Comparison of ENCODE assay signal across 8 cellular contexts in the genomic region with DNA sequence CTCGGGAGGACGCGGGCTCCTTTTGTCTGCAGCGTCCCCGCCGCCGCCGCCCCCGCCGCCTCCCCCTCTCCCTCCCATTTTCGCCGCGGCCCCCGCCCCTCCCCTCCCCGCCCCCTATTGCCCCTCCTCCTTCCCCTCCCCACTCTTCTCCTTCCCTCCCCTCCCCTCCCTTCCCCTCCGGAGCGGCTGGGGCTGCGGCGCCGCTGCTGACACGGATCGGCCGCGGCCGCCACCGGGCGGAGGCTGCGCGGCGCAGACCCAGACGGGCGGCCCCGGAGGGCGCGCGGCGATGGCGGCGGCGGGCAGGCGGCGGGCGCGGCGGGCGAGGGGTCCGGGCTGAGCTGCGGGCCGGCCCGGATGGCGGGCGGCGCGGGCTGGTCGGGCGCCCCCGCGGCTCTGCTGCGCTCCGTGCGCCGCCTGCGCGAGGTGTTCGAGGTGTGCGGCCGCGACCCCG. TPM values are rescaled to one million over a fixed set of nuclear protein-coding genes. Genes with fewer than 3 reads are reported as not detected.
A peak's percentile ranks its signal among the peaks of the same experiment; 100 is the strongest.
DNase-seq lines count a peak whose midpoint lies in the region; ATAC-seq and TF ChIP-seq lines count a peak whose summit lies in the region.

TSS of gene RAB11FIP4 (plus strand) at position 180 of the 454 bp plus-strand sequence. CDS start at position 358, 178 bp downstream.

- peaks cover 4% of the 10 kb centered on the region for H3K27me3 ChIP-seq in layer of hippocampus (ENCODE audit: control insufficient read depth, insufficient read depth, low read length)

- H3K36me3 Mint-ChIP-seq in CD14-positive monocyte (peaks cover 0 to 8% of the 10 kb centered on the region in 2 donors), brain (no peaks in the 10 kb centered on the region)

- TF ChIP-seq CTCF in CD14-positive monocyte (IDR thresholded peaks at IDR 0.05) (no peak), brain (conservative IDR thresholded peaks at IDR 0.05) (no peak)

- H3K27ac Mint-ChIP-seq in CD14-positive monocyte, result no peak within 1 kb of the TSS
- H3K27ac Mint-ChIP-seq in brain, result peak within 1 kb of the TSS in 4 of 5 experiments; percentile 55 to 80 (median 68)

- peak within 1 kb of the TSS; percentile 73 to 89 for H3K4me3 Mint-ChIP-seq in CD14-positive monocyte
- H3K4me3 Mint-ChIP-seq in brain, result peak within 1 kb of the TSS; percentile 79 to 84 (median 79)

- H3K27me3 Mint-ChIP-seq in CD14-positive monocyte (ENCODE audit: low read depth in 3 of 3), result peaks cover 60 to 72% (median 63%) of the 10 kb centered on the region in 3 donors
- peaks cover 7% of the 10 kb centered on the region for H3K27me3 Mint-ChIP-seq in brain

- H3K27ac ChIP-seq in layer of hippocampus (ENCODE audit: low read depth, low read length) (peak within 1 kb of the TSS; percentile 77), substantia nigra (ENCODE audit: low read depth, low read length, poor library complexity, severe bottlenecking) (peak within 1 kb of the TSS; percentile 88)

- H3K9me3 Mint-ChIP-seq in CD14-positive monocyte (peaks cover 0 to 16% (median 7%) of the 10 kb centered on the region in 7 donors), brain (peaks cover 0 to 3% (median 0%) of the 10 kb centered on the region in 5 experiments)

- H3K4me1 Mint-ChIP-seq in CD14-positive monocyte (peaks cover 16% of the 10 kb centered on the region), brain (peaks cover 38% of the 10 kb centered on the region)

- DNase-seq in CD14-positive monocyte (ENCODE audit: low spot score), result no peak
- DNase-seq in NCI-H1105 (lab: John Stamatoyannopoulos, UW), result peak; percentile 42
- DNase-seq in substantia nigra (lab: John Stamatoyannopoulos, UW), result peak in 17 of 49 donors; percentile 19 to 76 (median 44)
- DNase-seq in ecto neural progenitor cell (ENCODE audit: low spot score), result no peak
- no peak for DNase-seq in AG08395 (ENCODE audit: low spot score)

- no peak for ATAC-seq in GM21723 (IDR thresholded peaks at IDR 0.05; ENCODE audit: unreplicated experiment)

- intact Hi-C loops in CD14-positive monocyte (cut with micrococcal nuclease), result no loop called here

RNA-seq across cellular contexts. Expression of gene RAB11FIP4, which starts in this region (rescaled TPM):
- polyA plus RNA-seq in CD14-positive monocyte, result 10 to 100 TPM; 10.4 to 16.2 TPM
- polyA plus RNA-seq in brain (ENCODE audit: insufficient read depth, low read depth, low replicate concordance), result 49.1 TPM

Comparison
In these comparisons a context has a peak if more than half of its experiments do, and no peak if none do; other contexts are left out.
1. H3K27ac Mint-ChIP-seq: peak in brain (4 of 5); none in CD14-positive monocyte (0 of 7).